ENCODE assay signal across 16 cellular contexts in genomic region chr4:92066485-92066884, GRCh38.
DNase-seq lines count a peak whose midpoint lies in the region; ATAC-seq and TF ChIP-seq lines count a peak whose summit lies in the region.
"Had no signal": no experiment of that assay in that cellular context is flagged by ENCODE, and none has a peak within 500 bp of the region (broad histone marks: within the 10 kb centered on the region; RNA-seq: fewer than 3 reads in every experiment).

No MANE protein-coding gene starts in this region.

- H3K4me1 ChIP-seq in osteoblast (ENCODE audit: insufficient read depth, low read length) (no peaks in the 10 kb centered on the region), prostate gland (replicated peaks) (no peaks in the 10 kb centered on the region), mucosa of descending colon (ENCODE audit: low read depth) (no peaks in the 10 kb centered on the region)
- H3K4me1 ChIP-seq: A549; BLaER1 treated with 17β-estradiol and CSF1 and Interleukin-3, amounts not matched to agents 10 nM and 100 nM; Caco-2 had no signal

- H3K4me3 ChIP-seq in LNCaP clone FGC (ENCODE audit: low read depth, low read length) (no peak overlapping the region), osteoblast (ENCODE audit: insufficient read depth, low read length) (no peak overlapping the region), prostate gland (no peak overlapping the region), mucosa of descending colon (no peak overlapping the region)
- H3K4me3 ChIP-seq: A549; BLaER1 treated with 17β-estradiol and CSF1 and Interleukin-3, amounts not matched to agents 10 nM and 100 nM had no signal

- peaks cover 4% of the 10 kb centered on the region for H3K9me3 ChIP-seq in osteoblast (ENCODE audit: low read depth, low read length)
- H3K9me3 ChIP-seq in prostate gland, result no peaks in the 10 kb centered on the region
- peaks cover 6% of the 10 kb centered on the region for H3K9me3 ChIP-seq in mucosa of descending colon
- H3K9me3 ChIP-seq: A549 had no signal

- ATAC-seq in mucosa of descending colon, result no peak
- ATAC-seq: A549; CD8-positive, alpha-beta T cell had no signal

- TF ChIP-seq CTCF in LNCaP clone FGC (IDR thresholded peaks at IDR 0.05; ENCODE audit: control insufficient read depth, extremely low read depth, insufficient read depth), result no peak
- no peak for TF ChIP-seq CTCF in osteoblast (IDR thresholded peaks at IDR 0.05; ENCODE audit: extremely low read depth, low read depth, low read length)
- TF ChIP-seq CTCF in prostate gland (IDR thresholded peaks at IDR 0.05), result no peak
- TF ChIP-seq CTCF in mucosa of descending colon (IDR thresholded peaks at IDR 0.05), result no peak

- no peak overlapping the region for H3K4me2 ChIP-seq in osteoblast (ENCODE audit: insufficient read depth, low read length)
- H3K4me2 ChIP-seq: A549; BLaER1 treated with 17β-estradiol and CSF1 and Interleukin-3, amounts not matched to agents 10 nM and 100 nM had no signal

- no peak overlapping the region for H2AFZ ChIP-seq in osteoblast (ENCODE audit: low read length)

- H3K27me3 ChIP-seq in osteoblast (ENCODE audit: insufficient read depth, low read length), result no peaks in the 10 kb centered on the region
- H3K27me3 ChIP-seq in prostate gland (replicated peaks; ENCODE audit: insufficient read depth), result no peaks in the 10 kb centered on the region
- H3K27me3 ChIP-seq: BLaER1 treated with 17β-estradiol and CSF1 and Interleukin-3, amounts not matched to agents 10 nM and 100 nM had no signal

- TF ChIP-seq POLR2A in prostate gland (IDR thresholded peaks at IDR 0.05), result no peak

- DNase-seq in LNCaP clone FGC (ENCODE audit: low read depth) (peak; percentile 36), osteoblast (ENCODE audit: insufficient read length, low spot score, missing footprints) (peak; percentile 9), prostate gland (ENCODE audit: low spot score) (peak; percentile 14), NCI-H774 (lab: John Stamatoyannopoulos, UW) (no peak), mucosa of descending colon (no peak)
- DNase-seq: AML-193; Caco-2; Calu3; CD4-positive, alpha-beta T cell; CD8-positive, alpha-beta T cell; DMS79 treated with DMSO at 0.1 percent for 48 hours; GF-D8 had no signal

- intact Hi-C loops in prostate gland (cut with DNase I) (no loop called here), mucosa of descending colon (cut with DNase I, micrococcal nuclease) (no loop called here)

- H3K27ac ChIP-seq in osteoblast (ENCODE audit: low read depth, low read length) (no peak overlapping the region), prostate gland (no peak overlapping the region)
- H3K27ac ChIP-seq: 22Rv1; A549; BLaER1 treated with 17β-estradiol and CSF1 and Interleukin-3, amounts not matched to agents 10 nM and 100 nM; C4-2B had no signal

- H3K79me2 ChIP-seq in osteoblast (ENCODE audit: insufficient read depth, low read length), result no peaks in the 10 kb centered on the region

- H3K36me3 ChIP-seq in osteoblast (ENCODE audit: insufficient read depth, low read length) (no peaks in the 10 kb centered on the region), prostate gland (no peaks in the 10 kb centered on the region), mucosa of descending colon (ENCODE audit: low read depth) (no peaks in the 10 kb centered on the region)
- H3K36me3 ChIP-seq: BLaER1 treated with 17β-estradiol and CSF1 and Interleukin-3, amounts not matched to agents 10 nM and 100 nM had no signal

- no peaks in the 10 kb centered on the region for H4K20me1 ChIP-seq in osteoblast (ENCODE audit: insufficient read depth, low read length)
- H4K20me1 ChIP-seq: BLaER1 treated with 17β-estradiol and CSF1 and Interleukin-3, amounts not matched to agents 10 nM and 100 nM had no signal

Comparison
In these comparisons a context has a peak if more than half of its experiments do, and no peak if none do; other contexts are left out.
1. DNase-seq: peak in LNCaP clone FGC (single experiment), osteoblast (single experiment) and prostate gland (single experiment); none in NCI-H774 (single experiment) and mucosa of descending colon (0 of 3).